ENCODE assay signal across 17 cellular contexts in genomic region chr4:76681996-76682395, GRCh38.
A peak's percentile ranks its signal among the peaks of the same experiment; 100 is the strongest.
DNase-seq lines count a peak whose midpoint lies in the region; ATAC-seq and TF ChIP-seq lines count a peak whose summit lies in the region.
"Had no signal": no experiment of that assay in that cellular context is flagged by ENCODE, and none has a peak within 500 bp of the region (broad histone marks: within the 10 kb centered on the region; RNA-seq: fewer than 3 reads in every experiment).

No MANE protein-coding gene starts in this region.

- ATAC-seq in aorta (ENCODE audit: low FRiP score) (no peak), left ventricle myocardium superior (no peak)

- DNase-seq in HFFc6 = no peak
- DNase-seq in astrocyte of the hippocampus (ENCODE audit: low read depth, low spot score) = peak; percentile 30
- DNase-seq in neural crest cell (ENCODE audit: low read depth, low spot score) = no peak
- DNase-seq in aorta = no peak
- DNase-seq in dorsolateral prefrontal cortex = no peak
- DNase-seq in left ventricle myocardium superior = no peak
- DNase-seq in NCI-H345 (lab: John Stamatoyannopoulos, UW) = no peak
- DNase-seq: ACHN; CD8-positive, alpha-beta memory T cell; H7; NCI-H1092 treated with DMSO at 0.1 percent for 48 hours; NCI-H1694 treated with DMSO at 0.1 percent for 48 hours; NCI-H446; Peyer's patch; SHP77 had no signal

- no peak overlapping the region for H3K4me3 ChIP-seq in aorta (ENCODE audit: low read length in 2 of 2)
- no peak overlapping the region for H3K4me3 ChIP-seq in dorsolateral prefrontal cortex
- H3K4me3 ChIP-seq: Peyer's patch had no signal

- H3K9me3 ChIP-seq in aorta (ENCODE audit: control insufficient read depth, low read length) = no peaks in the 10 kb centered on the region
- H3K9me3 ChIP-seq: Peyer's patch had no signal

- 6 to 9% methylated on average over 1 of the region's 1 CpG for WGBS in aorta, 2 donors

- peaks cover 7 to 27% of the 10 kb centered on the region in 2 donors for H3K4me1 ChIP-seq in aorta (ENCODE audit: control insufficient read depth in 1 of 2, insufficient read depth in 2 of 2, low read length in 2 of 2)
- H3K4me1 ChIP-seq: Peyer's patch had no signal

- H3K36me3 Mint-ChIP-seq in HFFc6 (ENCODE audit: low read depth) (no peaks in the 10 kb centered on the region), neural crest cell (ENCODE audit: low read depth) (peaks cover 3% of the 10 kb centered on the region)
- H3K36me3 Mint-ChIP-seq: CD8-positive, alpha-beta memory T cell had no signal

- H3K27me3 ChIP-seq in aorta (ENCODE audit: control insufficient read depth in 1 of 2, insufficient read depth in 2 of 2, low read length in 1 of 2) (no peaks in the 10 kb centered on the region), dorsolateral prefrontal cortex (no peaks in the 10 kb centered on the region)
- H3K27me3 ChIP-seq: Peyer's patch had no signal

- H3K9me3 Mint-ChIP-seq in HFFc6 (no peaks in the 10 kb centered on the region), neural crest cell (no peaks in the 10 kb centered on the region)
- H3K9me3 Mint-ChIP-seq: CD8-positive, alpha-beta memory T cell had no signal

- H3K36me3 ChIP-seq in aorta (ENCODE audit: control insufficient read depth in 1 of 2, insufficient read depth in 2 of 2, low read length in 1 of 2) = no peaks in the 10 kb centered on the region
- H3K36me3 ChIP-seq: Peyer's patch had no signal

- intact Hi-C loops in aorta (cut with DNase I) = loop anchor here in 1 of 2 donors (5.0 kb wide), 1 partner anchor 70 kb away; no protein-coding TSS in a partner anchor
- intact Hi-C loops in dorsolateral prefrontal cortex (cut with DNase I) = no loop called here
- intact Hi-C loops in left ventricle myocardium superior (cut with micrococcal nuclease) = no loop called here

- H3K4me1 Mint-ChIP-seq in HFFc6 (ENCODE audit: low read depth) (peaks cover 26% of the 10 kb centered on the region), neural crest cell (peaks cover 26% of the 10 kb centered on the region)
- H3K4me1 Mint-ChIP-seq: B cell; CD8-positive, alpha-beta memory T cell had no signal

- H3K27me3 Mint-ChIP-seq in HFFc6 (ENCODE audit: insufficient read depth) (no peaks in the 10 kb centered on the region), neural crest cell (ENCODE audit: low read depth) (no peaks in the 10 kb centered on the region)

- H3K27ac ChIP-seq in aorta (ENCODE audit: low read depth in 1 of 2, low read length in 2 of 2) = peak overlapping the region; percentile 75 to 77
- no peak overlapping the region for H3K27ac ChIP-seq in dorsolateral prefrontal cortex
- H3K27ac ChIP-seq: KMS-11 had no signal

- H3K4me3 Mint-ChIP-seq in HFFc6 = no peak overlapping the region
- H3K4me3 Mint-ChIP-seq in neural crest cell = no peak overlapping the region
- H3K4me3 Mint-ChIP-seq: B cell; CD8-positive, alpha-beta memory T cell had no signal

- TF ChIP-seq CTCF in HFFc6 (IDR thresholded peaks at IDR 0.05) (no peak), neural crest cell (conservative IDR thresholded peaks at IDR 0.05) (no peak), dorsolateral prefrontal cortex (IDR thresholded peaks at IDR 0.05 in 54 of 56, conservative IDR thresholded peaks at IDR 0.05 in 2 of 56; ENCODE audit: low read depth in 1 of 56, partially characterized antibody in 56 of 56) (no peak)

- peak overlapping the region; percentile 18; the same call in 1 of the 2 replicates for H3K27ac Mint-ChIP-seq in HFFc6
- H3K27ac Mint-ChIP-seq in neural crest cell (ENCODE audit: unreplicated experiment) = peak overlapping the region; percentile 23
- H3K27ac Mint-ChIP-seq: B cell had no signal

Comparison
In these comparisons a context has a peak if more than half of its experiments do, and no peak if none do; other contexts are left out.
1. H3K27ac ChIP-seq: peak in aorta (2 of 2); none in dorsolateral prefrontal cortex (0 of 59).